ENCODE assay signal across 11 cellular contexts in genomic region chr15:70713547-70714414, GRCh38. TPM values are rescaled to one million over a fixed set of nuclear protein-coding genes. Genes with fewer than 3 reads are reported as not detected.
DNase-seq lines count a peak whose midpoint lies in the region; ATAC-seq and TF ChIP-seq lines count a peak whose summit lies in the region.
"Had no signal": no experiment of that assay in that cellular context is flagged by ENCODE, and none has a peak within 500 bp of the region (broad histone marks: within the 10 kb centered on the region; RNA-seq: fewer than 3 reads in every experiment).

No MANE protein-coding gene starts in this region.

- intact Hi-C loops in prostate gland (cut with DNase I), result no loop called here

- H3K4me3 ChIP-seq in AG04449 (ENCODE audit: low read depth, low read length), result no peak overlapping the region
- H3K4me3 ChIP-seq in SJCRH30, result no peak overlapping the region
- H3K4me3 ChIP-seq in fibroblast of mammary gland (ENCODE audit: control insufficient read depth, low read depth, low read length), result no peak overlapping the region
- no peak overlapping the region for H3K4me3 ChIP-seq in prostate gland

- H3K27me3 ChIP-seq in SJCRH30 (no peaks in the 10 kb centered on the region), prostate gland (replicated peaks; ENCODE audit: insufficient read depth) (no peaks in the 10 kb centered on the region)

- TF ChIP-seq CTCF in AG04449 (IDR thresholded peaks at IDR 0.05; ENCODE audit: insufficient read depth, low read length, missing control alignments), result no peak
- TF ChIP-seq CTCF in fibroblast of mammary gland (conservative IDR thresholded peaks at IDR 0.05; ENCODE audit: control insufficient read depth, insufficient read depth, low read depth, low read length), result no peak
- no peak for TF ChIP-seq CTCF in prostate gland (IDR thresholded peaks at IDR 0.05)

- no peak for ATAC-seq in GM18907 (IDR thresholded peaks at IDR 0.05; ENCODE audit: unreplicated experiment)
- no peak for ATAC-seq in HG02970 (IDR thresholded peaks at IDR 0.05; ENCODE audit: low FRiP score, unreplicated experiment)
- ATAC-seq: T-helper 17 cell had no signal

- H3K27ac ChIP-seq in SJCRH30 (peak overlapping the region; percentile 10; the same call in 1 of the 2 replicates), prostate gland (peak overlapping the region; percentile 13 to 45)
- H3K27ac ChIP-seq: neutrophil had no signal

- no peaks in the 10 kb centered on the region for H3K9me3 ChIP-seq in SJCRH30 (replicated peaks)
- H3K9me3 ChIP-seq in prostate gland, result no peaks in the 10 kb centered on the region
- H3K9me3 ChIP-seq: neutrophil had no signal

- H3K36me3 ChIP-seq in SJCRH30 (no peaks in the 10 kb centered on the region), prostate gland (no peaks in the 10 kb centered on the region)
- H3K36me3 ChIP-seq: neutrophil had no signal

- POLR2A ChIA-PET in AG04449 (lab: Yijun Ruan, JAX), result interaction anchor here (0.6 to 1.3 kb wide), 4 partner anchors 13 to 1090 kb away, joined by 3 to 4 read pairs (median 3); no protein-coding TSS in a partner anchor

- H3K4me1 ChIP-seq in SJCRH30, result peaks cover 36% of the 10 kb centered on the region
- peaks cover 11% of the 10 kb centered on the region for H3K4me1 ChIP-seq in prostate gland (replicated peaks)

- 41% methylated on average over 3 of the region's 3 CpGs for WGBS in prostate gland

- CTCF ChIA-PET in AG04449 (lab: Yijun Ruan, JAX), result interaction anchor here (0.8 to 4.1 kb wide), 6 partner anchors 10 to 98 kb away, joined by 3 to 48 read pairs (median 5); no protein-coding TSS in a partner anchor

- DNase-seq in AG04449 (ENCODE audit: low read depth, low spot score) (peak; percentile 40), SJCRH30 (no peak), fibroblast of mammary gland (ENCODE audit: low read depth) (peak; percentile 41), prostate gland (ENCODE audit: low spot score) (no peak), NOMO-1 treated with dmso at 0.1 percent for 144 hours (lab: John Stamatoyannopoulos, UW; ENCODE audit: unreplicated experiment) (no peak), midbrain (lab: John Stamatoyannopoulos, UW) (no peak)
- DNase-seq: KBM-7, T-helper 17 cell had no signal

- no peak for TF ChIP-seq POLR2A in prostate gland (IDR thresholded peaks at IDR 0.05)

RNA-seq across cellular contexts. Expression of gene UACA, which starts 49.6 kb away (rescaled TPM):
- 30.3 and 47.1 TPM in 2 replicates for total RNA-seq in SJCRH30 (2014; rRNA removed; shearing (Covaris generic))
- total RNA-seq in prostate gland, result 10 to 100 TPM; 16.3 to 35.2 TPM

Comparison
In these comparisons a context has a peak if more than half of its experiments do, and no peak if none do; other contexts are left out.
1. DNase-seq: peak in AG04449 (single experiment) and fibroblast of mammary gland (single experiment); none in SJCRH30 (0 of 2), prostate gland (single experiment), NOMO-1 treated with dmso at 0.1 percent for 144 hours (single experiment) and midbrain (single experiment).